In genomic region chr17:29158515-29159275, GRCh38 we compare ENCODE assay signal across 10 cellular contexts. TPM values are rescaled to one million over a fixed set of nuclear protein-coding genes. Genes with fewer than 3 reads are reported as not detected.
DNase-seq lines count a peak whose midpoint lies in the region; ATAC-seq and TF ChIP-seq lines count a peak whose summit lies in the region.
"Had no signal": no experiment of that assay in that cellular context is flagged by ENCODE, and none has a peak within 500 bp of the region (broad histone marks: within the 10 kb centered on the region; RNA-seq: fewer than 3 reads in every experiment).

No MANE protein-coding gene starts in this region.

- no peaks in the 10 kb centered on the region for H3K36me3 Mint-ChIP-seq in activated CD4-positive, alpha-beta T cell treated with anti-CD3 and anti-CD28 coated beads, Interleukin-2, amount 10 ng/mL, durations not matched to agents 7 days and 5 days (ENCODE audit: low read depth)
- no peaks in the 10 kb centered on the region for H3K36me3 Mint-ChIP-seq in activated CD4-positive, alpha-beta T cell treated with anti-CD3 and anti-CD28 coated beads for 36 hours (ENCODE audit: low read depth)
- H3K36me3 Mint-ChIP-seq: neural progenitor cell had no signal

- peaks cover 23% of the 10 kb centered on the region for H3K4me1 ChIP-seq in adipocyte (ENCODE audit: control insufficient read depth, insufficient read depth, low read length)
- H3K4me1 ChIP-seq in transverse colon: peaks cover 36 to 75% (median 46%) of the 10 kb centered on the region in 4 donors

- WGBS in transverse colon (ENCODE audit: low coverage in 1 of 2), 2 donors: 40 to 67% methylated on average over 2 to 11 of the region's 11 CpGs

- H3K4me3 ChIP-seq in adipocyte (ENCODE audit: low read length): no peak overlapping the region
- no peak overlapping the region for H3K4me3 ChIP-seq in transverse colon
- H3K4me3 ChIP-seq: neural progenitor cell had no signal

- no peak for TF ChIP-seq CTCF in transverse colon (IDR thresholded peaks at IDR 0.05)

- TF ChIP-seq EP300 in transverse colon (IDR thresholded peaks at IDR 0.05; ENCODE audit: low read depth): no peak

- ATAC-seq in activated CD4-positive, alpha-beta T cell treated with anti-CD3 and anti-CD28 coated beads for 36 hours: no peak
- no peak for ATAC-seq in GM18520 (IDR thresholded peaks at IDR 0.05; ENCODE audit: unreplicated experiment)

- H3K9me3 ChIP-seq in adipocyte (ENCODE audit: control insufficient read depth, low read length) (no peaks in the 10 kb centered on the region), transverse colon (no peaks in the 10 kb centered on the region)

- CTCF ChIA-PET in activated CD4-positive, alpha-beta T cell treated with anti-CD3 and anti-CD28 coated beads, Interleukin-2, amount 10 ng/mL, durations not matched to agents 7 days and 5 days (lab: Charles Lee): interaction anchor here (0.7 to 1.4 kb wide), 3 partner anchors 10 to 13 kb away, joined by 3 to 4 read pairs (median 4); no protein-coding TSS in a partner anchor
- CTCF ChIA-PET in activated CD4-positive, alpha-beta T cell treated with anti-CD3 and anti-CD28 coated beads for 36 hours (lab: Charles Lee): interaction anchor here (0.7 to 2.6 kb wide), 3 partner anchors 10 to 22 kb away, joined by 3 to 9 read pairs (median 3); partner anchors contain the start of gene MYO18A

- no peak overlapping the region for H3K4me3 Mint-ChIP-seq in activated CD4-positive, alpha-beta T cell treated with anti-CD3 and anti-CD28 coated beads, Interleukin-2, amount 10 ng/mL, durations not matched to agents 7 days and 5 days
- H3K4me3 Mint-ChIP-seq in activated CD4-positive, alpha-beta T cell treated with anti-CD3 and anti-CD28 coated beads for 36 hours: no peak overlapping the region
- H3K4me3 Mint-ChIP-seq: neural progenitor cell had no signal

- H3K27me3 ChIP-seq in adipocyte (replicated peaks; ENCODE audit: control insufficient read depth, insufficient read depth, low read length): no peaks in the 10 kb centered on the region
- no peaks in the 10 kb centered on the region for H3K27me3 ChIP-seq in transverse colon
- H3K27me3 ChIP-seq: neural progenitor cell had no signal

- POLR2A ChIA-PET in activated CD4-positive, alpha-beta T cell treated with anti-CD3 and anti-CD28 coated beads, Interleukin-2, amount 10 ng/mL, durations not matched to agents 7 days and 5 days (lab: Charles Lee): no interaction called here
- POLR2A ChIA-PET in activated CD4-positive, alpha-beta T cell treated with anti-CD3 and anti-CD28 coated beads for 36 hours (lab: Charles Lee): no interaction called here

- in situ Hi-C loops in transverse colon (cut with MboI; ENCODE audit: low pct_ligation_motif_present in 1 of 4, low pct_unique_long_range_greater_than_20kb in 1 of 4, low sequenced_read_pairs in 3 of 4): no loop called here

- no peaks in the 10 kb centered on the region for H3K36me3 ChIP-seq in adipocyte (ENCODE audit: control insufficient read depth, insufficient read depth, low read length, severe bottlenecking)
- no peaks in the 10 kb centered on the region for H3K36me3 ChIP-seq in transverse colon
- H3K36me3 ChIP-seq: neural progenitor cell had no signal

- TF ChIP-seq POLR2A in transverse colon (IDR thresholded peaks at IDR 0.05): no peak

- DNase-seq in activated CD4-positive, alpha-beta T cell treated with anti-CD3 and anti-CD28 coated beads, Interleukin-2, amount 10 ng/mL, durations not matched to agents 7 days and 5 days: no peak
- DNase-seq in activated CD4-positive, alpha-beta T cell treated with anti-CD3 and anti-CD28 coated beads for 36 hours: no peak
- DNase-seq in adipocyte (ENCODE audit: low read depth): peak; percentile 88
- DNase-seq in kidney glomerular epithelial cell (lab: John Stamatoyannopoulos, UW): peak; percentile 65
- DNase-seq in transverse colon: no peak
- no peak for DNase-seq in cortex of kidney (lab: John Stamatoyannopoulos, UW)
- no peak for DNase-seq in posterior vena cava (ENCODE audit: low spot score)
- DNase-seq: stimulated activated naive CD4-positive, alpha-beta T cell treated with Interleukin-2 at 50 U/mL for 16 hours had no signal

- peak overlapping the region; percentile 41 to 67 (median 56) for H3K27ac ChIP-seq in transverse colon
- H3K27ac ChIP-seq: neural progenitor cell had no signal

- H3K27ac Mint-ChIP-seq in activated CD4-positive, alpha-beta T cell treated with anti-CD3 and anti-CD28 coated beads, Interleukin-2, amount 10 ng/mL, durations not matched to agents 7 days and 5 days: peak overlapping the region; percentile 79
- H3K27ac Mint-ChIP-seq in activated CD4-positive, alpha-beta T cell treated with anti-CD3 and anti-CD28 coated beads for 36 hours: no peak overlapping the region
- H3K27ac Mint-ChIP-seq: neural progenitor cell had no signal

- no peaks in the 10 kb centered on the region for H3K27me3 Mint-ChIP-seq in activated CD4-positive, alpha-beta T cell treated with anti-CD3 and anti-CD28 coated beads, Interleukin-2, amount 10 ng/mL, durations not matched to agents 7 days and 5 days
- H3K27me3 Mint-ChIP-seq in activated CD4-positive, alpha-beta T cell treated with anti-CD3 and anti-CD28 coated beads for 36 hours: no peaks in the 10 kb centered on the region

- no peak overlapping the region for H3K9ac ChIP-seq in adipocyte (ENCODE audit: low read length)
- H3K9ac ChIP-seq: neural progenitor cell had no signal

- intact Hi-C loops in activated CD4-positive, alpha-beta T cell treated with anti-CD3 and anti-CD28 coated beads for 36 hours (cut with DNase I, micrococcal nuclease): no loop called here
- intact Hi-C loops in transverse colon (cut with DNase I; ENCODE audit: low total_unique reads): no loop called here
- intact Hi-C loops in posterior vena cava (cut with DNase I): loop anchor here in 1 of 2 donors (10.0 kb wide), 1 partner anchor 136 kb away; the partner anchor contains the start of gene NUFIP2

- H3K4me1 Mint-ChIP-seq in activated CD4-positive, alpha-beta T cell treated with anti-CD3 and anti-CD28 coated beads, Interleukin-2, amount 10 ng/mL, durations not matched to agents 7 days and 5 days: peaks cover 48% of the 10 kb centered on the region
- peaks cover 31% of the 10 kb centered on the region for H3K4me1 Mint-ChIP-seq in activated CD4-positive, alpha-beta T cell treated with anti-CD3 and anti-CD28 coated beads for 36 hours

- H3K9me3 Mint-ChIP-seq in activated CD4-positive, alpha-beta T cell treated with anti-CD3 and anti-CD28 coated beads, Interleukin-2, amount 10 ng/mL, durations not matched to agents 7 days and 5 days: no peaks in the 10 kb centered on the region
- H3K9me3 Mint-ChIP-seq in activated CD4-positive, alpha-beta T cell treated with anti-CD3 and anti-CD28 coated beads for 36 hours (ENCODE audit: low read depth): no peaks in the 10 kb centered on the region
- H3K9me3 Mint-ChIP-seq: neural progenitor cell had no signal

RNA-seq across cellular contexts. Expression of gene MYO18A, which starts 21.5 kb away (rescaled TPM):
- 100 to 1,000 TPM in 1 of 2 experiments, 10 to 100 TPM in 1; 82.2 to 101 TPM for total RNA-seq in activated CD4-positive, alpha-beta T cell treated with anti-CD3 and anti-CD28 coated beads, Interleukin-2, amount 10 ng/mL, durations not matched to agents 7 days and 5 days
- 10 to 100 TPM; 31.9 to 38.2 TPM for total RNA-seq in activated CD4-positive, alpha-beta T cell treated with anti-CD3 and anti-CD28 coated beads for 36 hours
- total RNA-seq in transverse colon (100 to 1,000 TPM; 112 to 191 (median 136) TPM), posterior vena cava (10 to 100 TPM; 76.3 to 87.9 TPM)

Comparison
In these comparisons a context has a peak if more than half of its experiments do, and no peak if none do; other contexts are left out.
1. DNase-seq: peak in adipocyte (single experiment) and kidney glomerular epithelial cell (single experiment); none in activated CD4-positive, alpha-beta T cell treated with anti-CD3 and anti-CD28 coated beads, Interleukin-2, amount 10 ng/mL, durations not matched to agents 7 days and 5 days (single experiment), activated CD4-positive, alpha-beta T cell treated with anti-CD3 and anti-CD28 coated beads for 36 hours (single experiment), transverse colon (single experiment), cortex of kidney (single experiment) and posterior vena cava (single experiment).